ENCODE assay signal across 12 cellular contexts in the genomic region with DNA sequence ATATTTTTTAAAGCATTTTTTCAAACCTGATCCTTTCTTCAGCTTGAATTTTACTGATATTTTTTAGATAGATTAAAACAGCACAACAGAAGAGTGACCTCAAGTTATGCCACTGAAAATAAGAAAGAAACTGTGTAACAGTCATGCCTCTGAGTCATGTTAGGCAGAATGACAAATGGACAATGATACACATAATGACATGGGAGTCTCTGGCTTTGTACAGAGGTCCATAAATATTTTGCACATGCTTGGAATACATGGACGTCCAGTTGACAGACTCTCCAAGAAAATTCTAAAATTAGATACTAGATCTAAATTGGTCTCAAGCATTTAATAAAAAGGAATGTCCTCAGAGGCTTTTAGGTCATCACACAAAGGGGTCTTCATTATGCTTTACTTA. TPM values are rescaled to one million over a fixed set of nuclear protein-coding genes. Genes with fewer than 3 reads are reported as not detected.
"Had no signal": no experiment of that assay in that cellular context is flagged by ENCODE, and none has a peak within 500 bp of the region (broad histone marks: within the 10 kb centered on the region; RNA-seq: fewer than 3 reads in every experiment).

No MANE protein-coding gene starts in this region.

- H3K27ac ChIP-seq: epithelial cell of prostate, stomach, thoracic aorta had no signal

- H3K9me3 ChIP-seq: stomach, thoracic aorta had no signal

- H3K4me1 Mint-ChIP-seq: activated CD4-positive, alpha-beta T cell treated with anti-CD3 and anti-CD28 coated beads, Interleukin-2, amount 10 ng/mL, durations not matched to agents 24 days and 14 days; central memory CD8-positive, alpha-beta T cell had no signal

- H3K4me1 ChIP-seq: stomach had no signal

- H3K27ac Mint-ChIP-seq: activated CD4-positive, alpha-beta T cell treated with anti-CD3 and anti-CD28 coated beads, Interleukin-2, amount 10 ng/mL, durations not matched to agents 24 days and 14 days; activated T-helper 1 cell treated with anti-CD3 and anti-CD28 coated beads, Interleukin-12 subunit alpha, Interleukin-12 subunit beta, Interleukin-2, Interleukin-4 antibody, amounts not matched to agents 30 ng/mL and 10 ng/mL and 1 ng/mL, durations not matched to agents 14 hours and 24 hours and 36 hours; nephron; T-helper 1 cell treated with Interleukin-12 subunit alpha and Interleukin-12 subunit beta and Interleukin-4 antibody, amounts not matched to agents 30 μg/mL and 1 μg/mL, for 36 hours; WTC11 had no signal

- H3K4me3 Mint-ChIP-seq: activated CD4-positive, alpha-beta T cell treated with anti-CD3 and anti-CD28 coated beads, Interleukin-2, amount 10 ng/mL, durations not matched to agents 24 days and 14 days; activated T-helper 1 cell treated with anti-CD3 and anti-CD28 coated beads, Interleukin-12 subunit alpha, Interleukin-12 subunit beta, Interleukin-2, Interleukin-4 antibody, amounts not matched to agents 30 ng/mL and 10 ng/mL and 1 ng/mL, durations not matched to agents 14 hours and 24 hours and 36 hours; central memory CD8-positive, alpha-beta T cell; nephron; T-helper 1 cell treated with Interleukin-12 subunit alpha and Interleukin-12 subunit beta and Interleukin-4 antibody, amounts not matched to agents 30 μg/mL and 1 μg/mL, for 36 hours; WTC11 had no signal

- H3K27me3 ChIP-seq: stomach had no signal

- H3K9me3 Mint-ChIP-seq: activated CD4-positive, alpha-beta T cell treated with anti-CD3 and anti-CD28 coated beads, Interleukin-2, amount 10 ng/mL, durations not matched to agents 24 days and 14 days; activated T-helper 1 cell treated with anti-CD3 and anti-CD28 coated beads, Interleukin-12 subunit alpha, Interleukin-12 subunit beta, Interleukin-2, Interleukin-4 antibody, amounts not matched to agents 30 ng/mL and 10 ng/mL and 1 ng/mL, durations not matched to agents 14 hours and 24 hours and 36 hours; T-helper 1 cell treated with Interleukin-12 subunit alpha and Interleukin-12 subunit beta and Interleukin-4 antibody, amounts not matched to agents 30 μg/mL and 1 μg/mL, for 36 hours had no signal

- H3K27me3 Mint-ChIP-seq: activated CD4-positive, alpha-beta T cell treated with anti-CD3 and anti-CD28 coated beads, Interleukin-2, amount 10 ng/mL, durations not matched to agents 24 days and 14 days; central memory CD8-positive, alpha-beta T cell had no signal

- DNase-seq: activated CD4-positive, alpha-beta T cell treated with anti-CD3 and anti-CD28 coated beads, Interleukin-2, amount 10 ng/mL, durations not matched to agents 24 days and 14 days; activated naive CD4-positive, alpha-beta T cell treated with Interleukin-2 at 50 U/mL for 16 hours; effector memory CD4-positive, alpha-beta T cell; stimulated activated CD4-positive, alpha-beta T cell treated with anti-CD3 and anti-CD28 coated beads, Interleukin-4, amount 100 ng/mL, for 24 hours; stomach had no signal

- H3K36me3 ChIP-seq: stomach, thoracic aorta had no signal

- H3K4me3 ChIP-seq: stomach, thoracic aorta had no signal

RNA-seq across cellular contexts. Expression of a gene that starts 21.9 kb away (rescaled TPM):
- total RNA-seq: activated T-helper 1 cell treated with anti-CD3 and anti-CD28 coated beads, Interleukin-12 subunit alpha, Interleukin-12 subunit beta, Interleukin-2, Interleukin-4 antibody, amounts not matched to agents 30 ng/mL and 10 ng/mL and 1 ng/mL, durations not matched to agents 14 hours and 24 hours and 36 hours had no signal
